15 cellular contexts compared by ENCODE assay signal in the genomic region with DNA sequence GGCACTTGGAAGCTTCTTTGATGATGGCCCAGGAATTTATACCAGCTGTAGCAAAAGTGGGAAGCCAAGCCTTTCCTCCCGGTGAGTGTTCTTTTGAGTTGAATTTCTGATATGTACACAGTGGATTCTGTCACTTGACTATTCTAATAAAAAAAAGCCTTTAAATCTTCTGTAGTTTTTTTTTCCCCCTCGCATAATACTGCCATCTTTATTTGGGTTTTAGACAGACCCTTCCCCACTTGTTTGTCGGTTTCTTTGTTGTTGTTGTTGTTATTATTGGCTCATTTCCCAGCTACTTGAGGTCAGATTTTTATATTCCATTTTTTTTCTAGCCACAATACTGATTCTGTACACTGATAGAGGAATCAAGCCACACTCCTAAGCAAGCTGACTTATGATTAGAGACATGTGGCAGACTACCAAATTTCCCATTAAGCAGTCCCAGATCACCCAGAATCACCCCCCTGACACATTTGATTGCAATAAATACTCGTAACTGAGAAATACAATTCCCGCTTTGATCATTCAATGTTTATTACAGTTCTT. TPM values are rescaled to one million over a fixed set of nuclear protein-coding genes. Genes with fewer than 3 reads are reported as not detected.
A peak's percentile ranks its signal among the peaks of the same experiment; 100 is the strongest.
DNase-seq lines count a peak whose midpoint lies in the region; ATAC-seq, FAIRE-seq and TF ChIP-seq lines count a peak whose summit lies in the region.
"Had no signal": no experiment of that assay in that cellular context is flagged by ENCODE, and none has a peak within 500 bp of the region (broad histone marks: within the 10 kb centered on the region; RNA-seq: fewer than 3 reads in every experiment).

No MANE protein-coding gene starts in this region.

- H3K4me3 ChIP-seq in BE2C (ENCODE audit: low read depth, low read length) (0 out of 2 replicates have a peak overlapping the region, but pooled peaks have one; percentile 9), MG63 (no peak overlapping the region), osteoblast (ENCODE audit: insufficient read depth, low read length) (no peak overlapping the region), GM23338 (no peak overlapping the region)

- no peak for ATAC-seq in GM23338
- ATAC-seq in effector memory CD8-positive, alpha-beta T cell (replicated peaks), result no peak
- no peak for ATAC-seq in GM21526 (IDR thresholded peaks at IDR 0.05; ENCODE audit: low FRiP score, unreplicated experiment)
- ATAC-seq: natural killer cell had no signal

- H4K20me1 ChIP-seq in osteoblast (ENCODE audit: insufficient read depth, low read length) (peaks cover 5% of the 10 kb centered on the region), GM23338 (replicated peaks; ENCODE audit: insufficient read depth) (no peaks in the 10 kb centered on the region)

- TF ChIP-seq CTCF in BE2C (IDR thresholded peaks at IDR 0.05; ENCODE audit: low read depth, low read length) (no peak), osteoblast (IDR thresholded peaks at IDR 0.05; ENCODE audit: extremely low read depth, low read depth, low read length) (no peak), GM23338 (conservative IDR thresholded peaks at IDR 0.05; ENCODE audit: low read depth in 2 of 2) (no peak)

- FAIRE-seq in endometrium (lab: Jason Lieb, UNC), result peak; percentile 90
- FAIRE-seq: keratinocyte had no signal

- H3K36me3 ChIP-seq in BE2C (peaks cover 50% of the 10 kb centered on the region), MG63 (peaks cover 26% of the 10 kb centered on the region), osteoblast (ENCODE audit: insufficient read depth, low read length) (peaks cover 15% of the 10 kb centered on the region), GM23338 (ENCODE audit: insufficient read depth) (no peaks in the 10 kb centered on the region)

- H3K27ac Mint-ChIP-seq in GM23338, result no peak overlapping the region
- no peak overlapping the region for H3K27ac Mint-ChIP-seq in effector memory CD8-positive, alpha-beta T cell
- H3K27ac Mint-ChIP-seq: natural killer cell had no signal

- no peaks in the 10 kb centered on the region for H3K27me3 Mint-ChIP-seq in GM23338 (ENCODE audit: insufficient read depth, low read depth, poor library complexity)
- peaks cover 8 to 10% of the 10 kb centered on the region in 2 donors for H3K27me3 Mint-ChIP-seq in effector memory CD8-positive, alpha-beta T cell

- H2AFZ ChIP-seq in osteoblast (ENCODE audit: low read length), result no peak overlapping the region
- H2AFZ ChIP-seq in GM23338, result no peak overlapping the region

- H3K9me2 ChIP-seq in GM23338 (ENCODE audit: insufficient read depth), result no peaks in the 10 kb centered on the region

- DNase-seq in BE2C (peak; percentile 35), MG63 (peak; percentile 31), osteoblast (ENCODE audit: insufficient read length, low spot score, missing footprints) (no peak), GM23338 (ENCODE audit: low spot score) (no peak), C1 segment of cervical spinal cord (lab: John Stamatoyannopoulos, UW) (no peak)
- DNase-seq in effector memory CD8-positive, alpha-beta T cell, result no peak
- DNase-seq: activated naive CD4-positive, alpha-beta T cell treated with Interleukin-2 at 50 U/mL for 16 hours; foreskin melanocyte; KG1; natural killer cell; NCI-H510A; RPMI8226 had no signal

- H3K27ac ChIP-seq in osteoblast (ENCODE audit: low read depth, low read length) (peak overlapping the region; percentile 27), GM23338 (ENCODE audit: low read depth) (no peak overlapping the region)

- H3K9me3 ChIP-seq in BE2C (no peaks in the 10 kb centered on the region), MG63 (no peaks in the 10 kb centered on the region; the same call in 1 of the 2 replicates), osteoblast (ENCODE audit: low read depth, low read length) (no peaks in the 10 kb centered on the region)

- H3K4me3 Mint-ChIP-seq in GM23338, result no peak overlapping the region
- no peak overlapping the region for H3K4me3 Mint-ChIP-seq in effector memory CD8-positive, alpha-beta T cell
- H3K4me3 Mint-ChIP-seq: natural killer cell had no signal

- H3K4me1 Mint-ChIP-seq in GM23338, result peaks cover 12% of the 10 kb centered on the region
- no peaks in the 10 kb centered on the region for H3K4me1 Mint-ChIP-seq in effector memory CD8-positive, alpha-beta T cell (ENCODE audit: low read depth in 2 of 2)
- H3K4me1 Mint-ChIP-seq: natural killer cell had no signal

- no peaks in the 10 kb centered on the region for H3K36me3 Mint-ChIP-seq in GM23338 (ENCODE audit: low read depth)
- H3K36me3 Mint-ChIP-seq in effector memory CD8-positive, alpha-beta T cell (ENCODE audit: insufficient read depth), result no peaks in the 10 kb centered on the region
- H3K36me3 Mint-ChIP-seq: natural killer cell had no signal

- no peaks in the 10 kb centered on the region for H3K27me3 ChIP-seq in BE2C
- no peaks in the 10 kb centered on the region for H3K27me3 ChIP-seq in MG63
- H3K27me3 ChIP-seq in osteoblast (ENCODE audit: insufficient read depth, low read length), result no peaks in the 10 kb centered on the region
- H3K27me3 ChIP-seq in GM23338 (ENCODE audit: insufficient read depth), result no peaks in the 10 kb centered on the region

- H3K79me2 ChIP-seq in osteoblast (ENCODE audit: insufficient read depth, low read length), result peaks cover 78% of the 10 kb centered on the region
- peaks cover 32% of the 10 kb centered on the region for H3K79me2 ChIP-seq in GM23338 (replicated peaks; ENCODE audit: insufficient read depth)

- no peaks in the 10 kb centered on the region for H3K9me3 Mint-ChIP-seq in GM23338
- no peaks in the 10 kb centered on the region for H3K9me3 Mint-ChIP-seq in effector memory CD8-positive, alpha-beta T cell
- H3K9me3 Mint-ChIP-seq: natural killer cell had no signal

- H3F3A ChIP-seq in GM23338 (replicated peaks; ENCODE audit: low read depth), result no peaks in the 10 kb centered on the region

- H3K4me2 ChIP-seq in osteoblast (ENCODE audit: insufficient read depth, low read length) (no peak overlapping the region), GM23338 (no peak overlapping the region)

- H3K4me1 ChIP-seq in BE2C (peaks cover 56% of the 10 kb centered on the region), osteoblast (ENCODE audit: insufficient read depth, low read length) (peaks cover 20% of the 10 kb centered on the region), GM23338 (ENCODE audit: insufficient read depth) (peaks cover 15% of the 10 kb centered on the region)

TF ChIP-seq in GM23338, 12 proteins besides CTCF, POLR2A, EP300 and RAD21 (continues in another document):
- TF ChIP-seq, protein P1, sequence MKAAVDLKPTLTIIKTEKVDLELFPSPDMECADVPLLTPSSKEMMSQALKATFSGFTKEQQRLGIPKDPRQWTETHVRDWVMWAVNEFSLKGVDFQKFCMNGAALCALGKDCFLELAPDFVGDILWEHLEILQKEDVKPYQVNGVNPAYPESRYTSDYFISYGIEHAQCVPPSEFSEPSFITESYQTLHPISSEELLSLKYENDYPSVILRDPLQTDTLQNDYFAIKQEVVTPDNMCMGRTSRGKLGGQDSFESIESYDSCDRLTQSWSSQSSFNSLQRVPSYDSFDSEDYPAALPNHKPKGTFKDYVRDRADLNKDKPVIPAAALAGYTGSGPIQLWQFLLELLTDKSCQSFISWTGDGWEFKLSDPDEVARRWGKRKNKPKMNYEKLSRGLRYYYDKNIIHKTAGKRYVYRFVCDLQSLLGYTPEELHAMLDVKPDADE (IDR thresholded peaks at IDR 0.05), result no peak
- TF ChIP-seq JUNB (IDR thresholded peaks at IDR 0.05; ENCODE audit: unreplicated experiment), result no peak
- TF ChIP-seq NANOG (IDR thresholded peaks at IDR 0.05; ENCODE audit: borderline replicate concordance), result no peak

RNA-seq across cellular contexts. Expression of a gene that starts 26.6 kb away (rescaled TPM):
- polyA plus RNA-seq in BE2C (2012; ENCODE audit: insufficient read depth, insufficient read length, low read depth), result 317 TPM
- total RNA-seq in MG63 (2014; rRNA removed; shearing (Covaris generic); ENCODE audit: low replicate concordance), result 0.43 and 3.7 TPM in 2 replicates
- total RNA-seq in osteoblast, result 1.8 and 2.4 TPM in 2 replicates
- 12.2 and 17.3 TPM in 2 replicates for total RNA-seq in GM23338 (2014; rRNA removed; shearing (Covaris generic))
- polyA plus RNA-seq in GM23338 (2016; fragmentation: Nextera tagmentation; extraction: Ambion mirVana), result 9.5 and 17.1 TPM in 2 replicates
- total RNA-seq: natural killer cell had no signal

Comparison
In these comparisons a context has a peak if more than half of its experiments do, and no peak if none do; other contexts are left out.
1. DNase-seq: peak in BE2C (single experiment) and MG63 (single experiment); none in osteoblast (single experiment), GM23338 (single experiment), C1 segment of cervical spinal cord (0 of 14) and effector memory CD8-positive, alpha-beta T cell (0 of 3).